8 cellular contexts compared by ENCODE assay signal in the genomic region with DNA sequence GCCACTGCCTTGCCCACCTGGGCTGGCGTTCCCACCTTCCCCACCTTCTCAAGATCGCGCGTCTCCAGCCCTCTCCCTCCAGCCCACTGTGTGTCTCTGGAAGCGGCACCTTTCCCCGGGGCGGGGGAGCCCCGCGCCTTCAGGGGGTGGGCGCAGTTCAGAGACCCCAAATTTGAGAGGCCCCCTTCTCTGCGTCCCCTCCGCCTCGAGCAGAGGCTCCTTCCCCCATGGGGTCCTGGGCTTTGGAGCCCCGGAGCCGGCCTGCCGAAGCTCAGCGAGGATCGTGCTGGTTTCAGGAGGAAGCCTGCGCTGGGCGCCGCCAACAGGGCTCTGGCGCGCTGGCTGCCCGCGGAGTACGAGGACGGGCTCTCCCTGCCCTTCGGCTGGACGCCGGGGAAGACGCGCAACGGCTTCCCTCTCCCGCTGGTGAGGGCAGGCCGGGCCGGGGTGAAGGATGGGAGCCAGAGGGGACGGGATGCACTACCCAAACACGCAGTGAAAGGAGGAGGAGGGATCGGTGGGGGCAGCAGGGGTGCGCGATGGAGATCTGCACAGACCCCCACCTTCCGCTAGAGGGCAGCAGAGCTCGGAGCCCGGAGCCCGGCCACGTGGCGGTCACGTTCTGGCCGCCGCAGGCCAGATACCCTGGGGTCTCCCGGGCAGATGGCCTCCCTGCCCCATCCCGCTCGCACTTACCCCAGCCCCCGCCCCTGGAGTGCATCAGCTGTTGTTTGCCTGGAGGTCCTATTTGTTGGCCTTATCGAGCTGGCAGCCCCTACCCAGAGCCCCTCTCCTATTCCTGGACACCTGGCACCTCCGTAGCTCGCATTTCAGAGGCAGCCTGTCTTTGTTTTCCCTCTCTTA. TPM values are rescaled to one million over a fixed set of nuclear protein-coding genes. Genes with fewer than 3 reads are reported as not detected.
DNase-seq lines count a peak whose midpoint lies in the region; ATAC-seq and TF ChIP-seq lines count a peak whose summit lies in the region.

No MANE protein-coding gene starts in this region.

- intact Hi-C loops in dorsolateral prefrontal cortex (cut with DNase I) = loop anchor here in 1 of 2 donors (5.0 kb wide), 1 partner anchor 83 kb away; no protein-coding TSS in a partner anchor
- intact Hi-C loops in lower leg skin (cut with DNase I; ENCODE audit: low total_unique reads) = no loop called here

- H3K27ac ChIP-seq in dorsolateral prefrontal cortex = peak overlapping the region in 4 of 59 donors; percentile 21 to 57 (median 38)

- peak; percentile 43 for ATAC-seq in HG02623 (IDR thresholded peaks at IDR 0.05; ENCODE audit: unreplicated experiment)

- peak overlapping the region; percentile 42 to 88 (median 67) for H3K4me3 ChIP-seq in dorsolateral prefrontal cortex
- H3K4me3 ChIP-seq in lower leg skin (ENCODE audit: low read depth, poor library complexity, severe bottlenecking) = peak overlapping the region; percentile 4

- TF ChIP-seq POLR2A in lower leg skin (IDR thresholded peaks at IDR 0.05) = no peak

- H3K27me3 ChIP-seq in dorsolateral prefrontal cortex = peaks cover 0 to 4% (median 0%) of the 10 kb centered on the region in 45 donors

- WGBS in lower leg skin, 2 donors = 5 to 8% methylated on average over 31 to 44 of the region's 57 CpGs

- DNase-seq in DMS 273 treated with DMSO at 0.1 percent for 48 hours (lab: John Stamatoyannopoulos, UW) (peak; percentile 42), NCI-H2227 (lab: John Stamatoyannopoulos, UW; ENCODE audit: unreplicated experiment) (peak; percentile 70), dorsolateral prefrontal cortex (peak in 9 of 10 donors; percentile 55 to 84 (median 67)), lower leg skin (ENCODE audit: low spot score in 2 of 2) (peak in 1 of 2 donors; percentile 93), OCI-M2 (lab: John Stamatoyannopoulos, UW; ENCODE audit: unreplicated experiment) (no peak)
- peak; percentile 70 to 76 for DNase-seq in activated CD4-positive, alpha-beta T cell treated with anti-CD3 and anti-CD28 coated beads, Interleukin-2, amount 50 U/mL, for 24 hours (ENCODE audit: low read depth in 1 of 2, low spot score in 1 of 2)
- peak; percentile 71 to 77 for DNase-seq in stimulated activated CD4-positive, alpha-beta T cell treated with anti-CD3 and anti-CD28 coated beads, Interleukin-4, amount 100 ng/mL, for 4 hours

- TF ChIP-seq CTCF in dorsolateral prefrontal cortex (IDR thresholded peaks at IDR 0.05 in 54 of 56, conservative IDR thresholded peaks at IDR 0.05 in 2 of 56; ENCODE audit: low read depth in 1 of 56, partially characterized antibody in 56 of 56) = peak in 55 of 56 donors; percentile 63 to 98 (median 95)
- TF ChIP-seq CTCF in lower leg skin (IDR thresholded peaks at IDR 0.05) = peak in 1 of 3 donors; percentile 53

RNA-seq across cellular contexts. Expression of gene LPO, which starts 11.1 kb away (rescaled TPM):
- total RNA-seq in dorsolateral prefrontal cortex (1 to 10 TPM in 8 of 120 experiments, under 1 TPM in 65, not detected in 47; 0.14 to 2.1 (median 0.46) TPM), lower leg skin (under 1 TPM in 2 of 4 donors, not detected in 2; 0.06 to 0.59 TPM)

RNA-seq across cellular contexts. Expression of gene MKS1, which starts 30.4 kb away (rescaled TPM):
- total RNA-seq in dorsolateral prefrontal cortex (10 to 100 TPM; 16.0 to 48.1 (median 25.0) TPM), lower leg skin (10 to 100 TPM; 10.8 to 17.3 (median 14.7) TPM)

RNA-seq across cellular contexts. Expression of gene MPO, which starts 31.2 kb away (rescaled TPM):
- total RNA-seq in dorsolateral prefrontal cortex = 1 to 10 TPM in 85 of 120 experiments, under 1 TPM in 35; 0.24 to 8.7 (median 1.6) TPM
- total RNA-seq in lower leg skin = under 1 TPM in 1 of 4 donors, not detected in 3; 0.10 TPM

RNA-seq across cellular contexts. Expression of gene EPX, which starts 57.0 kb away (rescaled TPM):
- not detected for total RNA-seq in dorsolateral prefrontal cortex
- not detected for total RNA-seq in lower leg skin
